ENCODE assay signal across 23 cellular contexts in genomic region chr17:43069368-43069898, GRCh38. TPM values are rescaled to one million over a fixed set of nuclear protein-coding genes. Genes with fewer than 3 reads are reported as not detected.
DNase-seq lines count a peak whose midpoint lies in the region; ATAC-seq, FAIRE-seq and TF ChIP-seq lines count a peak whose summit lies in the region.
"Had no signal": no experiment of that assay in that cellular context is flagged by ENCODE, and none has a peak within 500 bp of the region (broad histone marks: within the 10 kb centered on the region; RNA-seq: fewer than 3 reads in every experiment).

No MANE protein-coding gene starts in this region.

- no peaks in the 10 kb centered on the region for H3K79me2 ChIP-seq in mesendoderm (ENCODE audit: control insufficient read depth, insufficient read depth, low read length)

- H3K4me1 ChIP-seq in A549 = peaks cover 9% of the 10 kb centered on the region; the same call in 1 of the 3 replicates
- no peaks in the 10 kb centered on the region for H3K4me1 ChIP-seq in mesendoderm (ENCODE audit: control insufficient read depth, low read depth, low read length)

- no peak overlapping the region for H2BK15ac ChIP-seq in mesendoderm (replicated peaks; ENCODE audit: low read depth)

- peaks cover 4% of the 10 kb centered on the region for H3K36me3 Mint-ChIP-seq in brain

- H4K5ac ChIP-seq in mesendoderm (ENCODE audit: low read length) = no peak overlapping the region

- no peak overlapping the region for H3K4ac ChIP-seq in mesendoderm (ENCODE audit: low read depth, low read length)

- no peak overlapping the region for H3K9ac ChIP-seq in mesendoderm (ENCODE audit: low read length)

- 90% methylated on average over 3 of the region's 3 CpGs for WGBS in A549 (ENCODE audit: missing lambda C conversion rate)
- no CpG with 5 or more reads among the region's 3 CpGs for WGBS in mesendoderm (ENCODE audit: extremely low coverage, insufficient coverage, low lambda C conversion rate)

- no peaks in the 10 kb centered on the region for H3K27me3 Mint-ChIP-seq in brain
- H3K27me3 Mint-ChIP-seq: B cell had no signal

- no peak overlapping the region for H4K8ac ChIP-seq in mesendoderm (ENCODE audit: low read depth, low read length)

- H3K27ac ChIP-seq in A549 (peak overlapping the region in 1 of 2 experiments; percentile 34; a peak in 2 of 6 replicates), mesendoderm (ENCODE audit: low read depth, low read length) (no peak overlapping the region)

- DNase-seq in A549 (ENCODE audit: low read depth in 1 of 2, low spot score in 1 of 2) = no peak
- DNase-seq in left ventricle myocardium superior = no peak
- no peak for DNase-seq in mesendoderm
- no peak for DNase-seq in activated T-cell treated with anti-CD3 and anti-CD28 coated beads, Interleukin-2, amount 50 U/mL, for 48 hours
- DNase-seq in AML-193 (lab: John Stamatoyannopoulos, UW) = no peak
- DNase-seq in NAMALWA (ENCODE audit: low spot score) = no peak
- DNase-seq: GOT3, HCEC 1CT, MG63, NCI-H1048, NCI-H1417 treated with DMSO at 0.1 percent for 48 hours, NCI-H187, NCI-H446, NCI-H526, OCI-M1, SIG-M5 had no signal

- ATAC-seq in A549 (no peak; a peak in 1 of 6 replicates), left ventricle myocardium superior (peak; percentile 92)
- ATAC-seq: K562, SK-N-SH treated with all-trans-retinoic acid at 6 μM for 48 hours had no signal

- no peak for FAIRE-seq in A549 (lab: Jason Lieb, UNC)
- FAIRE-seq: K562 had no signal

- peaks cover 15% of the 10 kb centered on the region for H3K4me1 Mint-ChIP-seq in brain
- H3K4me1 Mint-ChIP-seq: B cell had no signal

- no peak overlapping the region for H3K4me3 ChIP-seq in A549
- no peak overlapping the region for H3K4me3 ChIP-seq in mesendoderm (ENCODE audit: low read length)
- H3K4me3 ChIP-seq: K562, MG63 had no signal

- H3K27ac Mint-ChIP-seq in brain = peak overlapping the region; percentile 41 to 93 (median 62)
- H3K27ac Mint-ChIP-seq: B cell had no signal

- intact Hi-C loops in left ventricle myocardium superior (cut with micrococcal nuclease) = no loop called here

- H3K18ac ChIP-seq in mesendoderm (ENCODE audit: low read length) = no peak overlapping the region

- no peak overlapping the region for H3K23ac ChIP-seq in mesendoderm (ENCODE audit: low read length)

- no peaks in the 10 kb centered on the region for H3K79me1 ChIP-seq in mesendoderm (ENCODE audit: low read length)

- no peaks in the 10 kb centered on the region for H3K9me3 Mint-ChIP-seq in brain

- TF ChIP-seq CTCF in A549 (IDR thresholded peaks at IDR 0.05) = no peak
- TF ChIP-seq CTCF in brain (conservative IDR thresholded peaks at IDR 0.05) = no peak

- peak overlapping the region; percentile 45 for H2BK120ac ChIP-seq in mesendoderm (ENCODE audit: low read depth, low read length)

- H3K9me3 ChIP-seq in A549 = no peaks in the 10 kb centered on the region
- H3K9me3 ChIP-seq: MG63 had no signal

- peak overlapping the region in 2 of 5 experiments; percentile 26 to 43 for H3K4me3 Mint-ChIP-seq in brain
- H3K4me3 Mint-ChIP-seq: B cell had no signal

- TF ChIP-seq RAD21 in A549 (conservative IDR thresholded peaks at IDR 0.05 in 1 of 2, IDR thresholded peaks at IDR 0.05 in 1 of 2) = no peak

- H3K4me2 ChIP-seq in A549 (no peak overlapping the region; the same call in 2 of the 3 replicates), mesendoderm (ENCODE audit: low read length) (no peak overlapping the region)

- no peak overlapping the region for H2AK5ac ChIP-seq in mesendoderm (ENCODE audit: low read length)

- no peak overlapping the region for H2BK5ac ChIP-seq in mesendoderm (ENCODE audit: low read length)

- no peak for TF ChIP-seq EP300 in A549 (IDR thresholded peaks at IDR 0.05)

- peaks cover 2% of the 10 kb centered on the region for H3K36me3 ChIP-seq in mesendoderm (ENCODE audit: control insufficient read depth, insufficient read depth, low read length)

- TF ChIP-seq POLR2A in A549 (IDR thresholded peaks at IDR 0.05; ENCODE audit: low read length) = no peak

- no peaks in the 10 kb centered on the region for H3K27me3 ChIP-seq in mesendoderm (ENCODE audit: insufficient read depth, low read length, poor library complexity)
- H3K27me3 ChIP-seq: MG63 had no signal

- POLR2A ChIA-PET in A549 (lab: Yijun Ruan, JAX) = no interaction called here

- H3K56ac ChIP-seq in mesendoderm (ENCODE audit: low read length) = no peak overlapping the region

- CTCF ChIA-PET in A549 (lab: Yijun Ruan, JAX) = interaction anchor here (0.7 to 1.2 kb wide), 4 partner anchors 13 to 241 kb away, joined by 3 read pairs; no protein-coding TSS in a partner anchor

TF ChIP-seq in A549, 52 proteins besides CTCF, POLR2A, EP300 and RAD21:
- TF ChIP-seq MAFK (IDR thresholded peaks at IDR 0.05; ENCODE audit: partially characterized antibody) (peak; percentile 48), SMC3 (IDR thresholded peaks at IDR 0.05) (no peak), EHMT2 (IDR thresholded peaks at IDR 0.05; ENCODE audit: low read depth) (no peak), E2F6 (IDR thresholded peaks at IDR 0.05; ENCODE audit: borderline replicate concordance, low read depth) (no peak)

RNA-seq across cellular contexts. Expression of gene RND2, which starts 44.4 kb away (rescaled TPM):
- polyA plus RNA-seq in A549 (2011; rRNA removed) (0.19 and 0.33 TPM in 2 replicates), A549 (2017; fragmentation: RNase III; extraction: RNeasy Plus Mini Kit Qiagen cat#74134 plus additional on column Dnase treatment) (0.14 to 0.37 TPM (median 0.28 TPM) in 3 replicates), brain (ENCODE audit: insufficient read depth, low read depth, low replicate concordance) (30.3 TPM)
- 0.19 and 0.21 TPM in 2 replicates for polyA plus RNA-seq in A549 (2012; cell fraction: cytosol; rRNA removed)
- 0.11 and 0.17 TPM in 2 replicates for polyA plus RNA-seq in A549 (2012; cell fraction: nucleus; rRNA removed)
- polyA minus RNA-seq in A549 (2011; rRNA and poly(A)+ RNA removed) = 0.44 TPM in 1 of 2 replicates, not detected in the other
- 0.82 TPM for total RNA-seq in left ventricle myocardium superior
- 16.4 TPM for polyA plus RNA-seq in mesendoderm (2013, experiment 1 of 2)
- polyA plus RNA-seq in mesendoderm (2013, experiment 2 of 2) = 15.7 TPM
- total RNA-seq: A172, LHCN-M2, RPMI7951 had no signal

RNA-seq across cellular contexts. Expression of gene VAT1, which starts 47.2 kb away (rescaled TPM):
- polyA plus RNA-seq in A549 (2011; rRNA removed) = 167 and 169 TPM in 2 replicates
- 104 and 139 TPM in 2 replicates for polyA plus RNA-seq in A549 (2012; cell fraction: cytosol; rRNA removed)
- polyA plus RNA-seq in A549 (2012; cell fraction: nucleus; rRNA removed) = 110 and 117 TPM in 2 replicates
- polyA plus RNA-seq in A549 (2017; fragmentation: RNase III; extraction: RNeasy Plus Mini Kit Qiagen cat#74134 plus additional on column Dnase treatment) = 117 to 153 TPM (median 149 TPM) in 3 replicates
- 299 and 364 TPM in 2 replicates for polyA minus RNA-seq in A549 (2011; rRNA and poly(A)+ RNA removed)
- polyA plus RNA-seq in brain (ENCODE audit: insufficient read depth, low read depth, low replicate concordance) = 594 TPM
- 77.0 TPM for total RNA-seq in left ventricle myocardium superior
- polyA plus RNA-seq in mesendoderm (2013, experiment 1 of 2) = 203 TPM
- polyA plus RNA-seq in mesendoderm (2013, experiment 2 of 2) = 200 TPM

RNA-seq across cellular contexts. Expression of gene BRCA1, which starts 55.7 kb away (rescaled TPM):
- polyA plus RNA-seq in A549 (2011; rRNA removed) (62.5 and 71.8 TPM in 2 replicates), A549 (2017; fragmentation: RNase III; extraction: RNeasy Plus Mini Kit Qiagen cat#74134 plus additional on column Dnase treatment) (41.0 to 45.5 TPM (median 41.6 TPM) in 3 replicates), brain (ENCODE audit: insufficient read depth, low read depth, low replicate concordance) (10.1 TPM)
- 47.2 and 49.5 TPM in 2 replicates for polyA plus RNA-seq in A549 (2012; cell fraction: cytosol; rRNA removed)
- 73.7 and 88.4 TPM in 2 replicates for polyA plus RNA-seq in A549 (2012; cell fraction: nucleus; rRNA removed)
- polyA minus RNA-seq in A549 (2011; rRNA and poly(A)+ RNA removed) = 107 and 122 TPM in 2 replicates
- total RNA-seq in left ventricle myocardium superior = 6.8 TPM
- 17.2 TPM for polyA plus RNA-seq in mesendoderm (2013, experiment 1 of 2)
- 17.4 TPM for polyA plus RNA-seq in mesendoderm (2013, experiment 2 of 2)

Comparison
In these comparisons a context has a peak if more than half of its experiments do, and no peak if none do; other contexts are left out.
1. RNA of gene RND2, which starts 44.4 kb away (polyA plus RNA-seq): 30.3 TPM in brain (single experiment); 0.11 to 0.37 TPM in A549; every median in the first group is over 10 times any median in the second.